Comparison of ENCODE assay signal across 1 cellular context in genomic region chr17:28889996-28890395, GRCh38.
TF ChIP-seq lines count a peak whose summit lies in the region.

No MANE protein-coding gene starts in this region.

TF ChIP-seq in H1, 55 proteins besides CTCF, POLR2A, EP300 and RAD21:
- TF ChIP-seq USF2 (IDR thresholded peaks at IDR 0.05; ENCODE audit: low read length) (no peak), RFX5 (IDR thresholded peaks at IDR 0.05; ENCODE audit: borderline replicate concordance, low read depth, low read length) (no peak), SRF (IDR thresholded peaks at IDR 0.05; ENCODE audit: low read depth, low read length) (no peak), FOSL1 (IDR thresholded peaks at IDR 0.05; ENCODE audit: insufficient read depth, low read depth, low read length) (no peak), CEBPB (IDR thresholded peaks at IDR 0.05; ENCODE audit: low read depth, low read length) (no peak), SUZ12 (IDR thresholded peaks at IDR 0.05; ENCODE audit: low read length) (no peak), SP1 (IDR thresholded peaks at IDR 0.05; ENCODE audit: low read depth, low read length) (no peak), TEAD4 (IDR thresholded peaks at IDR 0.05; ENCODE audit: low read depth, low read length) (no peak), ATF3 (IDR thresholded peaks at IDR 0.05; ENCODE audit: insufficient read depth, low read depth, low read length) (no peak)
